In genomic region chr2:197145471-197146056, GRCh38 we compare ENCODE assay signal across 9 cellular contexts.
A peak's percentile ranks its signal among the peaks of the same experiment; 100 is the strongest.
DNase-seq lines count a peak whose midpoint lies in the region; ATAC-seq, FAIRE-seq and TF ChIP-seq lines count a peak whose summit lies in the region.
"Had no signal": no experiment of that assay in that cellular context is flagged by ENCODE, and none has a peak within 500 bp of the region (broad histone marks: within the 10 kb centered on the region; RNA-seq: fewer than 3 reads in every experiment).

No MANE protein-coding gene starts in this region.

- no peak overlapping the region for H3K4me2 ChIP-seq in MM.1S (ENCODE audit: low read depth, low read length)

- DNase-seq in Right ventricle myocardium superior: no peak
- DNase-seq in left ventricle myocardium inferior: no peak
- peak; percentile 8 for DNase-seq in NCI-H2196 (lab: John Stamatoyannopoulos, UW; ENCODE audit: unreplicated experiment)
- peak; percentile 29 for DNase-seq in bronchial epithelial cell (ENCODE audit: low read depth)
- DNase-seq in NCI-H2081 treated with DMSO at 0.1 percent for 48 hours (lab: John Stamatoyannopoulos, UW): no peak
- DNase-seq in MM.1S: no peak
- no peak for DNase-seq in H7

- ATAC-seq in Right ventricle myocardium superior (ENCODE audit: poor library complexity) (peak; percentile 59), HG02870 (IDR thresholded peaks at IDR 0.05; ENCODE audit: unreplicated experiment) (peak; percentile 91)

- H3K9me3 ChIP-seq in left ventricle myocardium inferior (replicated peaks): no peaks in the 10 kb centered on the region
- H3K9me3 ChIP-seq in MM.1S (replicated peaks; ENCODE audit: insufficient read depth, low read length): no peaks in the 10 kb centered on the region

- H3K9me2 ChIP-seq in MM.1S (replicated peaks; ENCODE audit: insufficient read depth, low read length): no peaks in the 10 kb centered on the region

- FAIRE-seq in bronchial epithelial cell (lab: Jason Lieb, UNC): no peak
- FAIRE-seq: G401.6 had no signal

- H3K4me3 ChIP-seq in left ventricle myocardium inferior: no peak overlapping the region
- no peak overlapping the region for H3K4me3 ChIP-seq in bronchial epithelial cell (ENCODE audit: low read depth, low read length)
- no peak overlapping the region for H3K4me3 ChIP-seq in MM.1S (ENCODE audit: low read length)
- no peak overlapping the region for H3K4me3 ChIP-seq in H7 (ENCODE audit: insufficient read depth, low read depth, low read length)

- no peak for TF ChIP-seq CTCF in left ventricle myocardium inferior (IDR thresholded peaks at IDR 0.05; ENCODE audit: borderline replicate concordance)
- TF ChIP-seq CTCF in bronchial epithelial cell (IDR thresholded peaks at IDR 0.05; ENCODE audit: insufficient read depth, low read length, severe bottlenecking): no peak
- no peak for TF ChIP-seq CTCF in MM.1S (IDR thresholded peaks at IDR 0.05; ENCODE audit: low read length)

- H3K9ac ChIP-seq in MM.1S (ENCODE audit: low read length): no peak overlapping the region

- H3K36me3 ChIP-seq in left ventricle myocardium inferior: no peaks in the 10 kb centered on the region
- no peaks in the 10 kb centered on the region for H3K36me3 ChIP-seq in bronchial epithelial cell (ENCODE audit: control insufficient read depth, insufficient read depth, low read length)
- H3K36me3 ChIP-seq in MM.1S (replicated peaks; ENCODE audit: insufficient read depth, low read length): no peaks in the 10 kb centered on the region
- H3K36me3 ChIP-seq in H7 (replicated peaks; ENCODE audit: control insufficient read depth, insufficient read depth, low read length): no peaks in the 10 kb centered on the region

- H2AFZ ChIP-seq in MM.1S (ENCODE audit: low read length): no peak overlapping the region

- H3F3A ChIP-seq in MM.1S (ENCODE audit: insufficient read depth, low read length): no peaks in the 10 kb centered on the region

- H3K79me2 ChIP-seq in MM.1S (ENCODE audit: low read length): 0 out of 2 replicates have a peak, but pooled peaks cover 5% of the 10 kb centered on the region

- H3K27ac ChIP-seq in left ventricle myocardium inferior (replicated peaks) (no peak overlapping the region), MM.1S (ENCODE audit: low read length) (no peak overlapping the region)

- intact Hi-C loops in Right ventricle myocardium superior (cut with DNase I): no loop called here
- intact Hi-C loops in left ventricle myocardium inferior (cut with micrococcal nuclease): no loop called here

- H4K20me1 ChIP-seq in MM.1S (ENCODE audit: insufficient read depth, low read length): no peaks in the 10 kb centered on the region

- H3K4me1 ChIP-seq in left ventricle myocardium inferior (no peaks in the 10 kb centered on the region), MM.1S (ENCODE audit: low read length) (no peaks in the 10 kb centered on the region)

- no peaks in the 10 kb centered on the region for H3K27me3 ChIP-seq in left ventricle myocardium inferior (ENCODE audit: low read depth)
- no peaks in the 10 kb centered on the region for H3K27me3 ChIP-seq in bronchial epithelial cell (ENCODE audit: control insufficient read depth, insufficient read depth, low read length)
- no peaks in the 10 kb centered on the region for H3K27me3 ChIP-seq in MM.1S (replicated peaks; ENCODE audit: insufficient read depth, low read length)
- H3K27me3 ChIP-seq in H7 (ENCODE audit: control insufficient read depth, insufficient read depth, low read length): no peaks in the 10 kb centered on the region

Comparison
In these comparisons a context has a peak if more than half of its experiments do, and no peak if none do; other contexts are left out.
1. DNase-seq: peak in NCI-H2196 (single experiment) and bronchial epithelial cell (single experiment); none in Right ventricle myocardium superior (single experiment), left ventricle myocardium inferior (single experiment), NCI-H2081 treated with DMSO at 0.1 percent for 48 hours (single experiment), MM.1S (single experiment) and H7 (single experiment).